ENCODE assay signal across 15 cellular contexts in the genomic region with DNA sequence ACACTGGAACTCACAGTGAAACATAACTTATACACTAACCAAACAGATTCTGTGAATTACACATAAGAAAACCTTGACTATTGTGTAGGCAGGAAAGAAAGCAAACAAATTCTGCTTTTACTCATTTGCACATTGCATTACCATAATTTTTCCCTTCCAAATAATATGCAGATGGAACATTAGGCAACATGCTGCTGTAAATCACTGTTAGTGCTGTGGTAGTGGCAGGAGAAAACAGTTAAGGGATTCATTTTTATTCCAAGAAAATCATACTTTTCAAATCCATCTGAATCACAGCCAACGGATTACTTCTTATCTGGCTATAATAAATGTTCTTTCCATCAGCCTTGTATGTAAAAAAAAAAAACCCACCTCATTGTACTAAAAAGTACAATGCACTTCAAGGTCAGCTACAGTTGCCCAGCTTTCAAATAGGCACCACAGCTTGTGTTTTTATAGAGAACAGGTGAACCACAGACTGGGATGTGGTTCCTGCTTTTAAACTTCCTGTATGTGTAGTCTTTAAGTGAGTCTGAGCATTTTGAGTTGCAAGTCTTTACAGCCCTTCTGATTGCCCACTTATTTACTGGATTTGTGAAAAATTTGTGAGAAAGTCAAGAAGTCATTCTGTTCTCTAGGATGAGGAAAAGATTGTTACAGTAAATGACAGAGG.
"Had no signal": no experiment of that assay in that cellular context is flagged by ENCODE, and none has a peak within 500 bp of the region (broad histone marks: within the 10 kb centered on the region; RNA-seq: fewer than 3 reads in every experiment).

No MANE protein-coding gene starts in this region.

- H3K9ac ChIP-seq: parathyroid adenoma had no signal

- DNase-seq: activated CD4-positive, alpha-beta memory T cell treated with anti-CD3 and anti-CD28 coated beads for 36 hours; activated CD4-positive, CD25-positive, alpha-beta regulatory T cell treated with anti-CD3 and anti-CD28 coated beads, Interleukin-2, amount 50 U/mL, for 72 hours; activated naive CD4-positive, alpha-beta T cell; activated T-cell treated with anti-CD3 and anti-CD28 coated beads, Interleukin-2, amount 50 U/mL, for 48 hours; central memory CD4-positive, alpha-beta T cell; effector CD4-positive, alpha-beta T cell; hypothalamus; retina; small intestine; stomach; thyroid gland had no signal

- H2AFZ ChIP-seq: parathyroid adenoma had no signal

- H3K27me3 Mint-ChIP-seq: activated CD4-positive, alpha-beta memory T cell treated with anti-CD3 and anti-CD28 coated beads for 36 hours had no signal

- H3K79me2 ChIP-seq: parathyroid adenoma had no signal

- H3K27me3 ChIP-seq: stomach, thyroid gland, vagina had no signal

- H3K4me3 Mint-ChIP-seq: activated CD4-positive, alpha-beta memory T cell treated with anti-CD3 and anti-CD28 coated beads for 36 hours; neural crest cell had no signal

- H3K9me3 Mint-ChIP-seq: activated CD4-positive, alpha-beta memory T cell treated with anti-CD3 and anti-CD28 coated beads for 36 hours; neural crest cell had no signal

- H3K9me3 ChIP-seq: stomach, thyroid gland, vagina had no signal

- H3K27ac ChIP-seq: coronary artery, parathyroid adenoma, stomach, thyroid gland, vagina had no signal

- H3K4me1 ChIP-seq: parathyroid adenoma, thyroid gland, vagina had no signal

- H3K36me3 Mint-ChIP-seq: activated CD4-positive, alpha-beta memory T cell treated with anti-CD3 and anti-CD28 coated beads for 36 hours had no signal

- H3K36me3 ChIP-seq: stomach, thyroid gland, vagina had no signal

- H3K27ac Mint-ChIP-seq: activated CD4-positive, alpha-beta memory T cell treated with anti-CD3 and anti-CD28 coated beads for 36 hours had no signal

- H3K4me3 ChIP-seq: coronary artery, stomach, thyroid gland, vagina had no signal
